22 cellular contexts compared by ENCODE assay signal in genomic region chr5:179588166-179588565, GRCh38.
"Had no signal": no experiment of that assay in that cellular context is flagged by ENCODE, and none has a peak within 500 bp of the region (broad histone marks: within the 10 kb centered on the region; RNA-seq: fewer than 3 reads in every experiment).

No MANE protein-coding gene starts in this region.

- H3K27me3 ChIP-seq: brain microvascular endothelial cell, colonic mucosa, left lung, ovary, right lobe of liver, tibial artery, vagina had no signal

- H3K27ac Mint-ChIP-seq: activated CD4-positive, alpha-beta T cell treated with anti-CD3 and anti-CD28 coated beads for 36 hours; activated naive CD4-positive, alpha-beta T cell treated with anti-CD3 and anti-CD28 coated beads, Interleukin-2, amount 10 ng/mL, durations not matched to agents 7 days and 5 days; activated naive CD8-positive, alpha-beta T cell treated with anti-CD3 and anti-CD28 coated beads, Interleukin-2, amount 50 U/mL, for 24 hours; T-helper 2 cell treated with Interferon-gamma antibody and Interleukin-4, amounts not matched to agents 5 μg/mL and 100 μg/mL, for 36 hours; WTC11 had no signal

- H3K27me3 Mint-ChIP-seq: activated CD4-positive, alpha-beta T cell treated with anti-CD3 and anti-CD28 coated beads for 36 hours; activated naive CD4-positive, alpha-beta T cell treated with anti-CD3 and anti-CD28 coated beads, Interleukin-2, amount 10 ng/mL, durations not matched to agents 7 days and 5 days; activated naive CD8-positive, alpha-beta T cell treated with anti-CD3 and anti-CD28 coated beads, Interleukin-2, amount 50 U/mL, for 24 hours had no signal

- H3K9me3 ChIP-seq: colonic mucosa, left lung, ovary, right lobe of liver, tibial artery, vagina had no signal

- H3K4me1 Mint-ChIP-seq: activated CD4-positive, alpha-beta T cell treated with anti-CD3 and anti-CD28 coated beads for 36 hours; activated naive CD4-positive, alpha-beta T cell treated with anti-CD3 and anti-CD28 coated beads, Interleukin-2, amount 10 ng/mL, durations not matched to agents 7 days and 5 days; activated naive CD8-positive, alpha-beta T cell treated with anti-CD3 and anti-CD28 coated beads, Interleukin-2, amount 50 U/mL, for 24 hours; WTC11 had no signal

- H3K4me3 ChIP-seq: colonic mucosa, left lung, ovary, right lobe of liver, tibial artery, vagina had no signal

- H3K4me1 ChIP-seq: colonic mucosa, left lung, right lobe of liver, tibial artery, vagina had no signal

- ATAC-seq: activated CD4-positive, alpha-beta T cell treated with anti-CD3 and anti-CD28 coated beads for 36 hours; activated naive CD8-positive, alpha-beta T cell treated with anti-CD3 and anti-CD28 coated beads, Interleukin-2, amount 50 U/mL, for 24 hours; left lung; right lobe of liver; WTC11 had no signal

- H3K36me3 ChIP-seq: ovary had no signal

- H3K9me3 Mint-ChIP-seq: activated naive CD4-positive, alpha-beta T cell treated with anti-CD3 and anti-CD28 coated beads, Interleukin-2, amount 10 ng/mL, durations not matched to agents 7 days and 5 days; activated naive CD8-positive, alpha-beta T cell treated with anti-CD3 and anti-CD28 coated beads, Interleukin-2, amount 50 U/mL, for 24 hours; neural crest cell; T-helper 2 cell treated with Interferon-gamma antibody and Interleukin-4, amounts not matched to agents 5 μg/mL and 100 μg/mL, for 36 hours; WTC11 had no signal

- DNase-seq: activated CD4-positive, alpha-beta T cell treated with anti-CD3 and anti-CD28 coated beads for 36 hours; activated CD4-positive, alpha-beta T cell treated with anti-CD3 and anti-CD28 coated beads, Interleukin-2, amount 50 U/mL, for 48 hours; activated effector memory CD4-positive, alpha-beta T cell treated with Interleukin-2 at 50 U/mL for 16 hours; activated naive CD4-positive, alpha-beta T cell treated with anti-CD3 and anti-CD28 coated beads, Interleukin-2, amount 10 ng/mL, durations not matched to agents 7 days and 5 days; activated naive CD8-positive, alpha-beta T cell treated with anti-CD3 and anti-CD28 coated beads, Interleukin-2, amount 50 U/mL, for 24 hours; activated T-cell treated with anti-CD3 and anti-CD28 coated beads, Interleukin-2, amount 50 U/mL, for 48 hours; brain microvascular endothelial cell; central memory CD4-positive, alpha-beta T cell; colonic mucosa; erythroblast; hypothalamus; left lung; ovary; right lobe of liver; stimulated activated CD4-positive, alpha-beta T cell treated with anti-CD3 and anti-CD28 coated beads, Interleukin-4, amount 100 ng/mL, for 4 hours; stimulated activated naive CD4-positive, alpha-beta T cell; substantia nigra; tibial artery had no signal

- H3K4me3 Mint-ChIP-seq: activated CD4-positive, alpha-beta T cell treated with anti-CD3 and anti-CD28 coated beads for 36 hours; activated naive CD4-positive, alpha-beta T cell treated with anti-CD3 and anti-CD28 coated beads, Interleukin-2, amount 10 ng/mL, durations not matched to agents 7 days and 5 days; activated naive CD8-positive, alpha-beta T cell treated with anti-CD3 and anti-CD28 coated beads, Interleukin-2, amount 50 U/mL, for 24 hours; neural crest cell; T-helper 2 cell treated with Interferon-gamma antibody and Interleukin-4, amounts not matched to agents 5 μg/mL and 100 μg/mL, for 36 hours; WTC11 had no signal

- H3K27ac ChIP-seq: brain microvascular endothelial cell, colonic mucosa, left lung, ovary, right lobe of liver, tibial artery, vagina had no signal
